Comparison of ENCODE assay signal across 12 cellular contexts in the genomic region with DNA sequence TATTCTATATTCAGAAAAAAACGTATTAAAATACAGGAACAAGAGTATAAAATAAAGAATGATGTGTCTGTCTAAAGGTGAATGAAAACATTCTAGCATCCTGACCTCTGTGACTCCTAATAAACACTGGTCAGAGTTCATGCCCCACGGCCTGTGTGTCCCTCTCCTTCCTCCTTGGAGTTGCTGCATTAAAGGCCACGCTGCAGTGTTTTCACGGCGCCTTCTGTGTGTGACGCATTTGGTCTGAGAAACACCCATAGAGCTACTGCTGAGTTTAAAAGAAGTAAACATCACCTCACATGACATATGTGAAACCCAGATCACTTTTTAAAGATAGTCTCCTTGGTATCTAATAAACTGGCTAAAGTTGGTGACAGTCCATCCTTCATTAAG.
DNase-seq lines count a peak whose midpoint lies in the region; ATAC-seq, FAIRE-seq and TF ChIP-seq lines count a peak whose summit lies in the region.
"Had no signal": no experiment of that assay in that cellular context is flagged by ENCODE, and none has a peak within 500 bp of the region (broad histone marks: within the 10 kb centered on the region; RNA-seq: fewer than 3 reads in every experiment).

No MANE protein-coding gene starts in this region.

- H3K27me3 Mint-ChIP-seq in HFFc6 (ENCODE audit: insufficient read depth), result peaks cover 6% of the 10 kb centered on the region
- H3K27me3 Mint-ChIP-seq in naive thymus-derived CD4-positive, alpha-beta T cell, result peaks cover 0 to 16% (median 5%) of the 10 kb centered on the region in 5 donors

- peaks cover 32% of the 10 kb centered on the region for H3K4me1 ChIP-seq in mucosa of descending colon (ENCODE audit: low read depth)
- peaks cover 11% of the 10 kb centered on the region for H3K4me1 ChIP-seq in stomach smooth muscle (ENCODE audit: control insufficient read depth, insufficient read depth, low read length)
- H3K4me1 ChIP-seq in naive thymus-derived CD4-positive, alpha-beta T cell (ENCODE audit: control insufficient read depth in 2 of 2, insufficient read depth in 2 of 2, low read length in 2 of 2), result no peaks in the 10 kb centered on the region

- no peak overlapping the region for H3K9ac ChIP-seq in stomach smooth muscle (ENCODE audit: low read length in 2 of 2)

- POLR2A ChIA-PET in naive thymus-derived CD4-positive, alpha-beta T cell (lab: Charles Lee), result no interaction called here

- H3K36me3 ChIP-seq in mucosa of descending colon (ENCODE audit: low read depth), result no peaks in the 10 kb centered on the region
- H3K36me3 ChIP-seq in stomach smooth muscle (ENCODE audit: control insufficient read depth in 2 of 2, insufficient read depth in 2 of 2, low read length in 2 of 2), result peaks cover 3 to 11% of the 10 kb centered on the region in 2 donors
- H3K36me3 ChIP-seq in naive thymus-derived CD4-positive, alpha-beta T cell (ENCODE audit: control insufficient read depth in 2 of 3, insufficient read depth in 3 of 3, low read length in 3 of 3), result no peaks in the 10 kb centered on the region

- no peak for FAIRE-seq in GM12891 (lab: Jason Lieb, UNC)

- no peaks in the 10 kb centered on the region for H3K9me3 Mint-ChIP-seq in HFFc6
- no peaks in the 10 kb centered on the region for H3K9me3 Mint-ChIP-seq in naive thymus-derived CD4-positive, alpha-beta T cell
- H3K9me3 Mint-ChIP-seq: CD8-positive, alpha-beta memory T cell had no signal

- no peak overlapping the region for H3K4me3 ChIP-seq in mucosa of descending colon
- H3K4me3 ChIP-seq in stomach smooth muscle (ENCODE audit: low read length in 2 of 2), result no peak overlapping the region
- H3K4me3 ChIP-seq in naive thymus-derived CD4-positive, alpha-beta T cell (ENCODE audit: low read length), result no peak overlapping the region
- H3K4me3 ChIP-seq: SK-N-MC had no signal

- CTCF ChIA-PET in naive thymus-derived CD4-positive, alpha-beta T cell (lab: Charles Lee), result no interaction called here

- no peak overlapping the region for H3K4me3 Mint-ChIP-seq in HFFc6
- no peak overlapping the region for H3K4me3 Mint-ChIP-seq in naive thymus-derived CD4-positive, alpha-beta T cell
- H3K4me3 Mint-ChIP-seq: CD8-positive, alpha-beta memory T cell had no signal

- TF ChIP-seq POLR2A in GM12891 (IDR thresholded peaks at IDR 0.05; ENCODE audit: low read depth, low read length), result no peak

- intact Hi-C loops in mucosa of descending colon (cut with DNase I, micrococcal nuclease), result loop anchor here (5.0 to 10.0 kb wide), 2 partner anchors 128 to 191 kb away; a partner anchor contains a TSS
- intact Hi-C loops in naive thymus-derived CD4-positive, alpha-beta T cell (cut with micrococcal nuclease), result no loop called here

- peak overlapping the region; percentile 12 for H3K27ac ChIP-seq in stomach smooth muscle (ENCODE audit: low read length)
- no peak overlapping the region for H3K27ac ChIP-seq in naive thymus-derived CD4-positive, alpha-beta T cell (ENCODE audit: low read depth, low read length)
- H3K27ac ChIP-seq: SK-N-MC had no signal

- DNase-seq in HFFc6 (no peak), amniotic epithelial cell (ENCODE audit: low read depth) (peak; percentile 49), mucosa of descending colon (no peak), NCI-H1436 (lab: John Stamatoyannopoulos, UW) (no peak), GM12891 (ENCODE audit: insufficient read length, low spot score) (no peak), mucosa of gallbladder (ENCODE audit: low spot score) (no peak)
- no peak for DNase-seq in naive thymus-derived CD4-positive, alpha-beta T cell
- DNase-seq: CD8-positive, alpha-beta memory T cell; NCI-H1048; NK-92 treated with Interleukin-12 subunit alpha and Interleukin-12 subunit beta, amount 100 ng/mL, for 24 hours had no signal

- peaks cover 53% of the 10 kb centered on the region for H3K36me3 Mint-ChIP-seq in HFFc6 (ENCODE audit: low read depth)
- H3K36me3 Mint-ChIP-seq in naive thymus-derived CD4-positive, alpha-beta T cell, result no peaks in the 10 kb centered on the region
- H3K36me3 Mint-ChIP-seq: CD8-positive, alpha-beta memory T cell had no signal

- no peaks in the 10 kb centered on the region for H3K9me3 ChIP-seq in mucosa of descending colon
- H3K9me3 ChIP-seq in stomach smooth muscle (ENCODE audit: control insufficient read depth in 2 of 2, low read length in 2 of 2), result no peaks in the 10 kb centered on the region
- no peaks in the 10 kb centered on the region for H3K9me3 ChIP-seq in naive thymus-derived CD4-positive, alpha-beta T cell (ENCODE audit: control insufficient read depth in 2 of 3, low read length in 3 of 3)

- TF ChIP-seq CTCF in HFFc6 (IDR thresholded peaks at IDR 0.05) (no peak), mucosa of descending colon (IDR thresholded peaks at IDR 0.05) (no peak)

- peak overlapping the region; percentile 62 for H3K27ac Mint-ChIP-seq in HFFc6
- H3K27ac Mint-ChIP-seq in naive thymus-derived CD4-positive, alpha-beta T cell, result no peak overlapping the region
- H3K27ac Mint-ChIP-seq: CD8-positive, alpha-beta memory T cell had no signal

- no peaks in the 10 kb centered on the region for H3K27me3 ChIP-seq in stomach smooth muscle (ENCODE audit: control insufficient read depth in 1 of 2, insufficient read depth in 2 of 2, low read length in 2 of 2)
- H3K27me3 ChIP-seq in naive thymus-derived CD4-positive, alpha-beta T cell (ENCODE audit: control insufficient read depth in 2 of 2, insufficient read depth in 2 of 2, low read length in 2 of 2), result no peaks in the 10 kb centered on the region

- ATAC-seq in mucosa of descending colon, result peak; percentile 5
- ATAC-seq in naive thymus-derived CD4-positive, alpha-beta T cell, result no peak

- H3K4me1 Mint-ChIP-seq in HFFc6 (ENCODE audit: low read depth), result peaks cover 33% of the 10 kb centered on the region
- peaks cover 5 to 20% (median 7%) of the 10 kb centered on the region in 7 donors for H3K4me1 Mint-ChIP-seq in naive thymus-derived CD4-positive, alpha-beta T cell
- H3K4me1 Mint-ChIP-seq: CD8-positive, alpha-beta memory T cell had no signal

TF ChIP-seq in GM12891, 5 proteins besides CTCF, POLR2A, EP300 and RAD21:
- TF ChIP-seq PAX5 (IDR thresholded peaks at IDR 0.05; ENCODE audit: insufficient read depth, low read length, severe bottlenecking) (no peak), SPI1 (IDR thresholded peaks at IDR 0.05; ENCODE audit: low read depth, low read length) (no peak), POU2F2 (IDR thresholded peaks at IDR 0.05; ENCODE audit: low read depth, low read length) (no peak), POLR2AphosphoS5 (IDR thresholded peaks at IDR 0.05; ENCODE audit: low read depth, low read length) (no peak), TAF1 (IDR thresholded peaks at IDR 0.05; ENCODE audit: low read depth, low read length) (no peak)

Comparison
In these comparisons a context has a peak if more than half of its experiments do, and no peak if none do; other contexts are left out.
1. intact Hi-C loops: an anchor here in mucosa of descending colon (5.0 to 10.0 kb wide); none called in naive thymus-derived CD4-positive, alpha-beta T cell.